ENCODE assay signal across 1 cellular context in genomic region chr16:29909398-29909797, GRCh38.
TF ChIP-seq lines count a peak whose summit lies in the region.

No MANE protein-coding gene starts in this region.

TF ChIP-seq in K562, 482 proteins besides CTCF, POLR2A, EP300 and RAD21:
- TF ChIP-seq MEF2D (tag; conservative IDR thresholded peaks at IDR 0.05; ENCODE audit: low read depth) (peak; percentile 48; the same call in 1 of the 2 replicates), CXXC5 (CRISPR knock-in tag; IDR thresholded peaks at IDR 0.05) (no peak), ZBTB17 (CRISPR knock-in tag; IDR thresholded peaks at IDR 0.05) (no peak), KLF16 (IDR thresholded peaks at IDR 0.05) (no peak), ZNF280B (CRISPR knock-in tag; IDR thresholded peaks at IDR 0.05) (no peak), MEF2A (IDR thresholded peaks at IDR 0.05; ENCODE audit: control insufficient read depth, low read depth, low read length) (peak; percentile 24; the same call in 1 of the 2 replicates), HNRNPUL1 (IDR thresholded peaks at IDR 0.05; ENCODE audit: low read length) (no peak), MXI1 (IDR thresholded peaks at IDR 0.05; ENCODE audit: low read depth, low read length) (no peak), TFAM (CRISPR knock-in tag; conservative IDR thresholded peaks at IDR 0.05) (no peak)
- TF ChIP-seq, protein P1, sequence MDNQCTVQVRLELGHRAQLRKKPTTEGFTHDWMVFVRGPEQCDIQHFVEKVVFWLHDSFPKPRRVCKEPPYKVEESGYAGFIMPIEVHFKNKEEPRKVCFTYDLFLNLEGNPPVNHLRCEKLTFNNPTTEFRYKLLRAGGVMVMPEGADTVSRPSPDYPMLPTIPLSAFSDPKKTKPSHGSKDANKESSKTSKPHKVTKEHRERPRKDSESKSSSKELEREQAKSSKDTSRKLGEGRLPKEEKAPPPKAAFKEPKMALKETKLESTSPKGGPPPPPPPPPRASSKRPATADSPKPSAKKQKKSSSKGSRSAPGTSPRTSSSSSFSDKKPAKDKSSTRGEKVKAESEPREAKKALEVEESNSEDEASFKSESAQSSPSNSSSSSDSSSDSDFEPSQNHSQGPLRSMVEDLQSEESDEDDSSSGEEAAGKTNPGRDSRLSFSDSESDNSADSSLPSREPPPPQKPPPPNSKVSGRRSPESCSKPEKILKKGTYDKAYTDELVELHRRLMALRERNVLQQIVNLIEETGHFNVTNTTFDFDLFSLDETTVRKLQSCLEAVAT (IDR thresholded peaks at IDR 0.05): no peak
- TF ChIP-seq, protein P2, sequence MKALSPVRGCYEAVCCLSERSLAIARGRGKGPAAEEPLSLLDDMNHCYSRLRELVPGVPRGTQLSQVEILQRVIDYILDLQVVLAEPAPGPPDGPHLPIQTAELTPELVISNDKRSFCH (CRISPR knock-in tag; IDR thresholded peaks at IDR 0.05): no peak
- TF ChIP-seq, protein P2 (tag; IDR thresholded peaks at IDR 0.05): no peak
